Comparison of ENCODE assay signal across 15 cellular contexts in the genomic region with DNA sequence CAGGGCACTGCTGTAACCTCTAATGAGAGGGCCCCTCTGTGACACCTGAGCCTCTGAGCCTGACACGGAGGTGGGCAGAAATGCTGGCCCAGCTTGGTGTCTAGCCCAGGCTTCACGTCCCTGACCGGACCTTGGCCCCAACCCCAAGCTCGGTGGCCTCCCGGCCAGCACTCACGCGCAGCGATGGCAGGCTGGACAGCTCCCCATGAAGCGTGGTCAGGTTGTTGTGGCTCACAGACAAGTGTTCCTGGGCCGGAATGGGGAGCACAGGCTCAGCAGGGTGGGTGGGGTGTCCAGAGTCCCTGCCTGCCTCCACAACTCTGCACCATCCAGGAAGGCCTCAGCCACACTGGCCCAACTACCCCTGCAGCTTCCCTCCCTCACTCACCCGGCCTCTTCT. TPM values are rescaled to one million over a fixed set of nuclear protein-coding genes. Genes with fewer than 3 reads are reported as not detected.
DNase-seq lines count a peak whose midpoint lies in the region; ATAC-seq and TF ChIP-seq lines count a peak whose summit lies in the region.
"Had no signal": no experiment of that assay in that cellular context is flagged by ENCODE, and none has a peak within 500 bp of the region (broad histone marks: within the 10 kb centered on the region; RNA-seq: fewer than 3 reads in every experiment).

No MANE protein-coding gene starts in this region.

- CTCF ChIA-PET in WTC11 (lab: Charles Lee) = interaction anchor here (2.5 kb wide), 1 partner anchor 9 kb away, joined by 15 read pairs; no protein-coding TSS in a partner anchor

- TF ChIP-seq EP300 in suprapubic skin (IDR thresholded peaks at IDR 0.05) = no peak

- H3K27ac ChIP-seq in iPS-18a (ENCODE audit: low read length) (no peak overlapping the region), suprapubic skin (no peak overlapping the region)
- H3K27ac ChIP-seq: brain microvascular endothelial cell, KMS-11, SJSA1 had no signal

- no peak for ATAC-seq in activated T-cell treated with anti-CD3 and anti-CD28 coated beads, Interleukin-2, amount 50 U/mL, for 4 hours
- no peak for ATAC-seq in WTC11
- ATAC-seq: lower lobe of right lung had no signal

- no peak for TF ChIP-seq POLR2A in suprapubic skin (IDR thresholded peaks at IDR 0.05)

- H3K27me3 ChIP-seq in iPS-18a (ENCODE audit: control insufficient read depth, insufficient read depth, low read length) (no peaks in the 10 kb centered on the region), suprapubic skin (no peaks in the 10 kb centered on the region)
- H3K27me3 ChIP-seq: brain microvascular endothelial cell, SJSA1, tibial nerve had no signal

- H3K9me3 Mint-ChIP-seq in activated T-cell treated with anti-CD3 and anti-CD28 coated beads, Interleukin-2, amount 50 U/mL, for 4 hours = no peaks in the 10 kb centered on the region
- no peaks in the 10 kb centered on the region for H3K9me3 Mint-ChIP-seq in WTC11

- no peak overlapping the region for H3K9ac ChIP-seq in iPS-18a (ENCODE audit: low read length)
- H3K9ac ChIP-seq: KMS-11, parathyroid adenoma had no signal

- POLR2A ChIA-PET in WTC11 (lab: Charles Lee) = no interaction called here

- H3K36me3 ChIP-seq in iPS-18a (ENCODE audit: control insufficient read depth, low read depth, low read length) (peaks cover 47% of the 10 kb centered on the region), suprapubic skin (peaks cover 50% of the 10 kb centered on the region)

- no peaks in the 10 kb centered on the region for H3K27me3 Mint-ChIP-seq in activated T-cell treated with anti-CD3 and anti-CD28 coated beads, Interleukin-2, amount 50 U/mL, for 4 hours (ENCODE audit: low read depth)
- H3K27me3 Mint-ChIP-seq in WTC11 (ENCODE audit: low read depth) = no peaks in the 10 kb centered on the region

- peak overlapping the region; percentile 96 for H3K4me3 Mint-ChIP-seq in activated T-cell treated with anti-CD3 and anti-CD28 coated beads, Interleukin-2, amount 50 U/mL, for 4 hours
- H3K4me3 Mint-ChIP-seq in WTC11 = no peak overlapping the region; the same call in 1 of the 2 replicates

- 0 out of 2 replicates have a peak overlapping the region, but pooled peaks have one; percentile 98 for H3K27ac Mint-ChIP-seq in WTC11

- no peak for DNase-seq in activated T-cell treated with anti-CD3 and anti-CD28 coated beads, Interleukin-2, amount 50 U/mL, for 4 hours
- no peak for DNase-seq in activated T-cell treated with anti-CD3 and anti-CD28 coated beads for 4 hours
- DNase-seq in WTC11 (ENCODE audit: low spot score) = no peak
- DNase-seq in suprapubic skin (ENCODE audit: low spot score in 2 of 2) = no peak
- no peak for DNase-seq in effector CD8-positive, alpha-beta T cell (lab: John Stamatoyannopoulos, UW)
- no peak for DNase-seq in occipital lobe (lab: John Stamatoyannopoulos, UW)
- no peak for DNase-seq in A172 (ENCODE audit: low spot score)
- DNase-seq: activated CD4-positive, CD25-positive, alpha-beta regulatory T cell; brain microvascular endothelial cell; lower lobe of right lung had no signal

- TF ChIP-seq CTCF in WTC11 (IDR thresholded peaks at IDR 0.05) (no peak), suprapubic skin (IDR thresholded peaks at IDR 0.05) (no peak)

- H3K4me1 Mint-ChIP-seq in activated T-cell treated with anti-CD3 and anti-CD28 coated beads, Interleukin-2, amount 50 U/mL, for 4 hours (ENCODE audit: low read depth) = peaks cover 32% of the 10 kb centered on the region
- peaks cover 26% of the 10 kb centered on the region for H3K4me1 Mint-ChIP-seq in WTC11

- H3K36me3 Mint-ChIP-seq in activated T-cell treated with anti-CD3 and anti-CD28 coated beads, Interleukin-2, amount 50 U/mL, for 4 hours (ENCODE audit: insufficient read depth) = peaks cover 3% of the 10 kb centered on the region
- peaks cover 40% of the 10 kb centered on the region for H3K36me3 Mint-ChIP-seq in WTC11

- H3K4me3 ChIP-seq in iPS-18a (ENCODE audit: low read length) (peak overlapping the region; percentile 82), suprapubic skin (peak overlapping the region; percentile 75)

- H3K4me1 ChIP-seq in iPS-18a (ENCODE audit: control insufficient read depth, low read depth, low read length) = peaks cover 9% of the 10 kb centered on the region
- peaks cover 35% of the 10 kb centered on the region for H3K4me1 ChIP-seq in suprapubic skin

- H3K9me3 ChIP-seq in iPS-18a (ENCODE audit: control insufficient read depth, low read depth, low read length) (no peaks in the 10 kb centered on the region), suprapubic skin (no peaks in the 10 kb centered on the region)
- H3K9me3 ChIP-seq: lower lobe of right lung, SJSA1, tibial nerve had no signal

- 79% methylated on average over 2 of the region's 11 CpGs for WGBS in suprapubic skin

TF ChIP-seq in WTC11, 78 proteins besides CTCF, POLR2A, EP300 and RAD21 (continues in another document):
- TF ChIP-seq HMGXB4 (CRISPR knock-in tag; IDR thresholded peaks at IDR 0.05) (no peak), FOXP1 (CRISPR knock-in tag; IDR thresholded peaks at IDR 0.05; ENCODE audit: borderline replicate concordance) (no peak), ZNF121 (CRISPR knock-in tag; IDR thresholded peaks at IDR 0.05) (no peak), TCF7 (CRISPR knock-in tag; IDR thresholded peaks at IDR 0.05; ENCODE audit: low read depth) (no peak), CBFB (CRISPR knock-in tag; IDR thresholded peaks at IDR 0.05; ENCODE audit: low read depth) (no peak), NFATC4 (CRISPR knock-in tag; IDR thresholded peaks at IDR 0.05) (no peak), JUN (CRISPR knock-in tag; IDR thresholded peaks at IDR 0.05) (no peak), CREB1 (CRISPR knock-in tag; IDR thresholded peaks at IDR 0.05) (no peak), OVOL2 (CRISPR knock-in tag; IDR thresholded peaks at IDR 0.05; ENCODE audit: borderline replicate concordance) (no peak), ZNF416 (CRISPR knock-in tag; IDR thresholded peaks at IDR 0.05) (no peak)
- TF ChIP-seq, protein P1, sequence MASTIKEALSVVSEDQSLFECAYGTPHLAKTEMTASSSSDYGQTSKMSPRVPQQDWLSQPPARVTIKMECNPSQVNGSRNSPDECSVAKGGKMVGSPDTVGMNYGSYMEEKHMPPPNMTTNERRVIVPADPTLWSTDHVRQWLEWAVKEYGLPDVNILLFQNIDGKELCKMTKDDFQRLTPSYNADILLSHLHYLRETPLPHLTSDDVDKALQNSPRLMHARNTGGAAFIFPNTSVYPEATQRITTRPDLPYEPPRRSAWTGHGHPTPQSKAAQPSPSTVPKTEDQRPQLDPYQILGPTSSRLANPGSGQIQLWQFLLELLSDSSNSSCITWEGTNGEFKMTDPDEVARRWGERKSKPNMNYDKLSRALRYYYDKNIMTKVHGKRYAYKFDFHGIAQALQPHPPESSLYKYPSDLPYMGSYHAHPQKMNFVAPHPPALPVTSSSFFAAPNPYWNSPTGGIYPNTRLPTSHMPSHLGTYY (CRISPR knock-in tag; IDR thresholded peaks at IDR 0.05) = no peak

RNA-seq across cellular contexts. Expression of gene FLII, which starts 2.2 kb away (rescaled TPM):
- total RNA-seq in activated T-cell treated with anti-CD3 and anti-CD28 coated beads, Interleukin-2, amount 50 U/mL, for 4 hours = 100 to 1,000 TPM; 235 to 264 (median 244) TPM
- total RNA-seq in WTC11 (2021) (298 to 313 TPM (median 309 TPM) in 3 replicates), suprapubic skin (100 to 1,000 TPM; 254 to 350 (median 291) TPM), occipital lobe (49.6 TPM)
- 369 and 474 TPM in 2 replicates for total RNA-seq in A172 (2014; rRNA removed; shearing (Covaris generic))

RNA-seq across cellular contexts. Expression of gene MIEF2, which starts 4.1 kb away (rescaled TPM):
- 1 to 10 TPM; 1.5 to 3.0 (median 2.1) TPM for total RNA-seq in activated T-cell treated with anti-CD3 and anti-CD28 coated beads, Interleukin-2, amount 50 U/mL, for 4 hours
- total RNA-seq in WTC11 (2021) (15.7 to 18.8 TPM (median 17.9 TPM) in 3 replicates), suprapubic skin (10 to 100 TPM; 19.5 to 39.2 (median 27.5) TPM), occipital lobe (29.2 TPM)
- total RNA-seq in A172 (2014; rRNA removed; shearing (Covaris generic)) = 19.4 and 27.7 TPM in 2 replicates

RNA-seq across cellular contexts. Expression of gene LLGL1, which starts 30.9 kb away (rescaled TPM):
- total RNA-seq in activated T-cell treated with anti-CD3 and anti-CD28 coated beads, Interleukin-2, amount 50 U/mL, for 4 hours = 10 to 100 TPM; 18.1 to 19.8 (median 19.0) TPM
- 76.0 to 87.8 TPM (median 78.6 TPM) in 3 replicates for total RNA-seq in WTC11 (2021)
- total RNA-seq in suprapubic skin = 10 to 100 TPM; 27.7 to 37.1 (median 32.8) TPM
- 34.0 TPM for total RNA-seq in occipital lobe
- 41.7 and 47.2 TPM in 2 replicates for total RNA-seq in A172 (2014; rRNA removed; shearing (Covaris generic))

RNA-seq across cellular contexts. Expression of gene TOP3A, which starts 58.4 kb away (rescaled TPM):
- total RNA-seq in activated T-cell treated with anti-CD3 and anti-CD28 coated beads, Interleukin-2, amount 50 U/mL, for 4 hours = 10 to 100 TPM; 76.2 to 82.7 (median 76.4) TPM
- total RNA-seq in WTC11 (2021) = 54.9 to 56.1 TPM (median 56.0 TPM) in 3 replicates
- total RNA-seq in suprapubic skin = 10 to 100 TPM; 22.9 to 47.2 (median 27.5) TPM
- 38.7 TPM for total RNA-seq in occipital lobe
- 39.2 and 52.7 TPM in 2 replicates for total RNA-seq in A172 (2014; rRNA removed; shearing (Covaris generic))

RNA-seq across cellular contexts. Expression of gene SMCR8, which starts 58.7 kb away (rescaled TPM):
- total RNA-seq in activated T-cell treated with anti-CD3 and anti-CD28 coated beads, Interleukin-2, amount 50 U/mL, for 4 hours = 10 to 100 TPM; 20.3 to 22.3 (median 22.1) TPM
- total RNA-seq in WTC11 (2021) (17.8 to 19.1 TPM (median 18.0 TPM) in 3 replicates), suprapubic skin (10 to 100 TPM; 16.7 to 25.5 (median 22.4) TPM), occipital lobe (11.4 TPM)
- 10.4 and 11.9 TPM in 2 replicates for total RNA-seq in A172 (2014; rRNA removed; shearing (Covaris generic))
